19 cellular contexts compared by ENCODE assay signal in genomic region chr12:68376901-68377300, GRCh38.
"Had no signal": no experiment of that assay in that cellular context is flagged by ENCODE, and none has a peak within 500 bp of the region (broad histone marks: within the 10 kb centered on the region; RNA-seq: fewer than 3 reads in every experiment).

No MANE protein-coding gene starts in this region.

- H3K4me3 Mint-ChIP-seq: activated CD8-positive, alpha-beta T cell treated with anti-CD3 and anti-CD28 coated beads, Interleukin-2, amount 10 ng/mL, durations not matched to agents 7 days and 5 days; activated naive CD4-positive, alpha-beta T cell treated with anti-CD3 and anti-CD28 coated beads, Interleukin-2, amount 50 U/mL, for 24 hours; activated T-helper 1 cell treated with anti-CD3 and anti-CD28 coated beads, Interleukin-12 subunit alpha, Interleukin-12 subunit beta, Interleukin-2, Interleukin-4 antibody, amounts not matched to agents 30 ng/mL and 10 ng/mL and 1 ng/mL, durations not matched to agents 14 hours and 24 hours and 36 hours; neural progenitor cell had no signal

- H3K4me3 ChIP-seq: ascending aorta, colonic mucosa, dorsolateral prefrontal cortex, left ventricle myocardium inferior, neural progenitor cell, spleen, upper lobe of left lung had no signal

- ATAC-seq: activated CD8-positive, alpha-beta T cell treated with anti-CD3 and anti-CD28 coated beads, Interleukin-2, amount 10 ng/mL, durations not matched to agents 7 days and 5 days; naive thymus-derived CD4-positive, alpha-beta T cell; stimulated activated naive CD8-positive, alpha-beta T cell treated with anti-CD3 and anti-CD28 coated beads, Interleukin-15, Interleukin-2, amounts not matched to agents 100 U/mL and 50 U/mL, for 24 hours had no signal

- H3K36me3 ChIP-seq: ascending aorta, brain microvascular endothelial cell, colonic mucosa, left ventricle myocardium inferior, neural progenitor cell, spleen, upper lobe of left lung had no signal

- H3K27me3 ChIP-seq: ascending aorta, brain microvascular endothelial cell, colonic mucosa, neural progenitor cell, spleen, upper lobe of left lung had no signal

- DNase-seq: activated CD4-positive, alpha-beta T cell treated with anti-CD3 and anti-CD28 coated beads for 1 hour; activated CD4-positive, alpha-beta T cell treated with anti-CD3 and anti-CD28 coated beads, Interleukin-2, amount 50 U/mL, for 1 hour; activated CD8-positive, alpha-beta T cell treated with anti-CD3 and anti-CD28 coated beads, Interleukin-2, amount 10 ng/mL, durations not matched to agents 7 days and 5 days; activated gamma-delta T cell; brain microvascular endothelial cell; central memory CD4-positive, alpha-beta T cell; colonic mucosa; dorsolateral prefrontal cortex; left ventricle myocardium inferior; naive thymus-derived CD4-positive, alpha-beta T cell; spleen; stimulated activated CD4-positive, alpha-beta T cell treated with anti-CD3 and anti-CD28 coated beads, Interleukin-4, amount 100 ng/mL, for 1 hour; stimulated activated naive CD8-positive, alpha-beta T cell treated with anti-CD3 and anti-CD28 coated beads, Interleukin-15, Interleukin-2, amounts not matched to agents 100 U/mL and 50 U/mL, for 24 hours; upper lobe of left lung had no signal

- H3K9ac ChIP-seq: neural progenitor cell had no signal

- H3K36me3 Mint-ChIP-seq: neural progenitor cell had no signal

- H3K9me3 Mint-ChIP-seq: activated naive CD4-positive, alpha-beta T cell treated with anti-CD3 and anti-CD28 coated beads, Interleukin-2, amount 50 U/mL, for 24 hours; activated T-helper 1 cell treated with anti-CD3 and anti-CD28 coated beads, Interleukin-12 subunit alpha, Interleukin-12 subunit beta, Interleukin-2, Interleukin-4 antibody, amounts not matched to agents 30 ng/mL and 10 ng/mL and 1 ng/mL, durations not matched to agents 14 hours and 24 hours and 36 hours; neural progenitor cell had no signal

- H3K27ac Mint-ChIP-seq: activated CD8-positive, alpha-beta T cell treated with anti-CD3 and anti-CD28 coated beads, Interleukin-2, amount 10 ng/mL, durations not matched to agents 7 days and 5 days; neural progenitor cell; progenitor cell of endocrine pancreas had no signal

- H3K9me3 ChIP-seq: ascending aorta, colonic mucosa, left ventricle myocardium inferior, spleen, upper lobe of left lung had no signal

- H3K4me1 ChIP-seq: ascending aorta, neural progenitor cell had no signal

- H3K27ac ChIP-seq: ascending aorta, brain microvascular endothelial cell, colonic mucosa, dorsolateral prefrontal cortex, left ventricle myocardium inferior, neural progenitor cell, spleen, upper lobe of left lung had no signal

- H3K27me3 Mint-ChIP-seq: activated naive CD4-positive, alpha-beta T cell treated with anti-CD3 and anti-CD28 coated beads, Interleukin-2, amount 50 U/mL, for 24 hours; naive thymus-derived CD4-positive, alpha-beta T cell had no signal
